In the genomic region with DNA sequence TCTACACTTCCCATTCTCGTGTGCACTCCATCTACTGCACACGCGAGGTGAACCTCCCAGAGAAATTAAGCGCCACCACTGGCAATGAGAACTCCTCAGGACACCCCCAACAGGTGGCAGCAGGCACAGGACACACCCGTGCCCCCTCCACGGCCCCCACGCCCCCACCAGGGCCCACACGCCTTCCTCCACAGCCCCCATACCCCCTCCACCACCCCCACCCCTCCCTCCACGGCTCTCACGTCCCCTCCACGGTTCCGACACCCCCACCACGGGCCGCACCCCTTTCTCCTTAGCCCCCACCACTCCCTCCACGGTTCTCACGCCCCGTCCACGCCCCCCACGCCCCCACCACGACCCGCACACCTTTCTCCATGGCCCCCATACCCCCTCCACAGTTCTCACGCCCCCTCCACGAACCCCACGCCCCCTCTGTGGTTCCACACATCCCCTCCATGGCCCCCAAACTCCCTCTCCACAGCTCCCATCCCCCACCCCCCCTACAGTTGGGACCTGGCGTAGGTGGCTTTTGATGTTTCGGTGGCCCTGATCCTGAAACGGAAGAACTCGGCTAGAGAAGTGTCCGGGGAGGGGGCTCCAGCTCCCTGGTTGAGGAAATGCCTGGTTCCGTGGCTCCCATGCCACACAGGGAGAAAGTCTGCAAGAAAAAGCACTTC, we compare ENCODE assay signal across 30 cellular contexts.
DNase-seq lines count a peak whose midpoint lies in the region; ATAC-seq, FAIRE-seq and TF ChIP-seq lines count a peak whose summit lies in the region.
"Had no signal": no experiment of that assay in that cellular context is flagged by ENCODE, and none has a peak within 500 bp of the region (broad histone marks: within the 10 kb centered on the region; RNA-seq: fewer than 3 reads in every experiment).

No MANE protein-coding gene starts in this region.

- no peak for TF ChIP-seq CTCF in endodermal cell (conservative IDR thresholded peaks at IDR 0.05)
- no peak for TF ChIP-seq CTCF in ovary (IDR thresholded peaks at IDR 0.05)
- TF ChIP-seq CTCF in uterus (IDR thresholded peaks at IDR 0.05) = no peak

- H3K9me3 ChIP-seq in endodermal cell (ENCODE audit: control insufficient read depth, low read length) = peaks cover 8% of the 10 kb centered on the region
- no peaks in the 10 kb centered on the region for H3K9me3 ChIP-seq in ovary
- no peaks in the 10 kb centered on the region for H3K9me3 ChIP-seq in uterus
- H3K9me3 ChIP-seq: Caco-2 had no signal

- H3K27ac ChIP-seq in endodermal cell (ENCODE audit: low read depth, low read length) (no peak overlapping the region), ovary (no peak overlapping the region), uterus (peak overlapping the region; percentile 22 to 31)
- H3K27ac ChIP-seq: 22Rv1, C4-2B, PC-9 had no signal

- peaks cover 7% of the 10 kb centered on the region for H3K36me3 Mint-ChIP-seq in activated CD4-positive, alpha-beta T cell treated with anti-CD3 and anti-CD28 coated beads for 36 hours (ENCODE audit: low read depth)
- H3K36me3 Mint-ChIP-seq in endodermal cell (ENCODE audit: low read depth) = peaks cover 32% of the 10 kb centered on the region

- 88 to 100% methylated on average over 6 to 13 of the region's 30 CpGs for WGBS in endodermal cell (ENCODE audit: insufficient coverage in 1 of 2, insufficient read length in 1 of 2), 2 experiments
- 90 to 95% (median 94%) methylated on average over 24 to 30 of the region's 30 CpGs for WGBS in ovary, 3 donors

- no peak for TF ChIP-seq POLR2A in ovary (IDR thresholded peaks at IDR 0.05)
- TF ChIP-seq POLR2A in uterus (IDR thresholded peaks at IDR 0.05) = no peak

- peaks cover 24% of the 10 kb centered on the region for H3K4me1 Mint-ChIP-seq in activated CD4-positive, alpha-beta T cell treated with anti-CD3 and anti-CD28 coated beads for 36 hours
- peaks cover 1% of the 10 kb centered on the region for H3K4me1 Mint-ChIP-seq in endodermal cell

- no peak for ATAC-seq in activated CD4-positive, alpha-beta T cell treated with anti-CD3 and anti-CD28 coated beads for 36 hours
- ATAC-seq: CD8-positive, alpha-beta T cell; K562 had no signal

- H3K9ac ChIP-seq in endodermal cell (ENCODE audit: extremely low read depth, low read length, poor library complexity, severe bottlenecking) = no peak overlapping the region

- H3K4me3 Mint-ChIP-seq in activated CD4-positive, alpha-beta T cell treated with anti-CD3 and anti-CD28 coated beads for 36 hours = no peak overlapping the region
- no peak overlapping the region for H3K4me3 Mint-ChIP-seq in endodermal cell
- H3K4me3 Mint-ChIP-seq: B cell; CD8-positive, alpha-beta T cell had no signal

- H3K36me3 ChIP-seq in endodermal cell (ENCODE audit: control insufficient read depth, insufficient read depth, low read length) = no peaks in the 10 kb centered on the region
- H3K36me3 ChIP-seq in ovary = no peaks in the 10 kb centered on the region
- H3K36me3 ChIP-seq in uterus = no peaks in the 10 kb centered on the region

- FAIRE-seq in RCC 7860 (lab: Jason Lieb, UNC) = no peak
- FAIRE-seq: GM12891, H54, HTR-8/SVneo, K562 had no signal

- H3K4me1 ChIP-seq in endodermal cell (ENCODE audit: control insufficient read depth, insufficient read depth, low read length) (no peaks in the 10 kb centered on the region), ovary (ENCODE audit: insufficient read depth) (peaks cover 19% of the 10 kb centered on the region), uterus (peaks cover 0 to 16% of the 10 kb centered on the region in 2 donors)
- H3K4me1 ChIP-seq: Caco-2 had no signal

- no peak overlapping the region for H3K4me3 ChIP-seq in endodermal cell (ENCODE audit: low read length)
- no peak overlapping the region for H3K4me3 ChIP-seq in ovary
- H3K4me3 ChIP-seq in uterus = no peak overlapping the region
- H3K4me3 ChIP-seq: K562, PC-9 had no signal

- POLR2A ChIA-PET in activated CD4-positive, alpha-beta T cell treated with anti-CD3 and anti-CD28 coated beads for 36 hours (lab: Charles Lee) = no interaction called here

- intact Hi-C loops in activated CD4-positive, alpha-beta T cell treated with anti-CD3 and anti-CD28 coated beads for 36 hours (cut with DNase I, micrococcal nuclease) = no loop called here
- intact Hi-C loops in ovary (cut with DNase I) (no loop called here), uterus (cut with DNase I; ENCODE audit: low total_unique reads) (no loop called here)

- H3K27me3 ChIP-seq in endodermal cell (ENCODE audit: control insufficient read depth, insufficient read depth, low read length, poor library complexity, severe bottlenecking) (no peaks in the 10 kb centered on the region), ovary (no peaks in the 10 kb centered on the region), uterus (no peaks in the 10 kb centered on the region)

- H3K27me3 Mint-ChIP-seq in activated CD4-positive, alpha-beta T cell treated with anti-CD3 and anti-CD28 coated beads for 36 hours = no peaks in the 10 kb centered on the region
- no peaks in the 10 kb centered on the region for H3K27me3 Mint-ChIP-seq in endodermal cell (ENCODE audit: insufficient read depth)
- H3K27me3 Mint-ChIP-seq: B cell had no signal

- no peak overlapping the region for H3K27ac Mint-ChIP-seq in activated CD4-positive, alpha-beta T cell treated with anti-CD3 and anti-CD28 coated beads for 36 hours
- H3K27ac Mint-ChIP-seq in endodermal cell = no peak overlapping the region
- H3K27ac Mint-ChIP-seq: B cell; CD8-positive, alpha-beta T cell had no signal

- CTCF ChIA-PET in activated CD4-positive, alpha-beta T cell treated with anti-CD3 and anti-CD28 coated beads for 36 hours (lab: Charles Lee) = no interaction called here

- no peak for TF ChIP-seq EP300 in ovary (IDR thresholded peaks at IDR 0.05)

- DNase-seq in activated CD4-positive, alpha-beta T cell treated with anti-CD3 and anti-CD28 coated beads for 36 hours = peak; percentile 1
- DNase-seq in activated CD4-positive, alpha-beta T cell treated with anti-CD3 and anti-CD28 coated beads, Interleukin-2, amount 50 U/mL, for 1 hour = no peak
- peak; percentile 41 for DNase-seq in endodermal cell
- DNase-seq in ovary = peak in 3 of 5 donors; percentile 7 to 24 (median 19)
- peak; percentile 11 to 18 for DNase-seq in uterus
- no peak for DNase-seq in amniotic stem cell (lab: John Stamatoyannopoulos, UW)
- no peak for DNase-seq in RCC 7860 (ENCODE audit: low spot score)
- no peak for DNase-seq in SHP77 treated with DMSO at 0.1 percent for 48 hours (lab: John Stamatoyannopoulos, UW)
- DNase-seq: Caco-2; CD8-positive, alpha-beta T cell; DMS 273 treated with DMSO at 0.1 percent for 48 hours; DMS79; GF-D8; Kasumi-1; NCI-H1092 treated with DMSO at 0.1 percent for 48 hours; NCI-H1436; NCI-H187; NCI-H2171 treated with DMSO at 0.1 percent for 48 hours; NCI-H524 treated with DMSO at 0.1 percent for 48 hours; NCI-H82; PC-9; RPMI8226; SHP77 had no signal

- H3K9me3 Mint-ChIP-seq in activated CD4-positive, alpha-beta T cell treated with anti-CD3 and anti-CD28 coated beads for 36 hours (ENCODE audit: low read depth) = no peaks in the 10 kb centered on the region
- H3K9me3 Mint-ChIP-seq in endodermal cell = peaks cover 11% of the 10 kb centered on the region
- H3K9me3 Mint-ChIP-seq: CD8-positive, alpha-beta T cell had no signal

Comparison
In these comparisons a context has a peak if more than half of its experiments do, and no peak if none do; other contexts are left out.
1. DNase-seq: peak in activated CD4-positive, alpha-beta T cell treated with anti-CD3 and anti-CD28 coated beads for 36 hours (single experiment), endodermal cell (single experiment), ovary (3 of 5) and uterus (2 of 2); none in activated CD4-positive, alpha-beta T cell treated with anti-CD3 and anti-CD28 coated beads, Interleukin-2, amount 50 U/mL, for 1 hour (single experiment), amniotic stem cell (single experiment), RCC 7860 (single experiment) and SHP77 treated with DMSO at 0.1 percent for 48 hours (single experiment).
2. H3K27ac ChIP-seq: peak in uterus (2 of 2); none in endodermal cell (single experiment) and ovary (0 of 2).